In the genomic region with DNA sequence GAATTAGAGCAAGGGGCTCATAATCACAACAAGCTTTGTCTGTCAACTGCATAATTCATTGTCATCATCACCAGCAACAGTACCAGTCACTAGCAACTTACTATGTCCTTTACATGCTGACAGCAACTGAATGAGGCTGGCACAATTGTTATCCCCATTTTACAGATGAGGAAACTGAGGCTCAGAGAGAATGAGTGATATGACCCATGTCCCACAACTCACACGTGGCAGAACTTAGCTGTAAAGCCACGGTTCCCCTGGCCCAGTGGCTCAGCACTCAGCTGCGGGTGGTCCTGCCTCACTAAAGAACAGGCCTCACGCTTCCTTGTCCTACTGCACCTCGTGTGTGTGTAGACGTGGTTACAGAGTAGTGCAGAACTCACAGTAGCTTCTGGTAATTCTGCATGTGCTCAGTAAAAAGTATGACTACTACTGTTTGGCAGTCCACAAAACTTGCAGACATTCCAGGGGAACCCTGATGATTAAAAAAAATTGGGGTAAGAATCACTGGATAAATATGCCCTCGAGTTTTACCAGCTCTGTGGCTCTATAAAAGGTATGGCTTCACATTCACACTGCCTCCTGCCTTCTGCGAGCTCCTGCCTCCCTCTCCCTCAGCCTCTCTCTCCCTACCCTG, we compare ENCODE assay signal across 26 cellular contexts. TPM values are rescaled to one million over a fixed set of nuclear protein-coding genes. Genes with fewer than 3 reads are reported as not detected.
DNase-seq lines count a peak whose midpoint lies in the region; ATAC-seq, FAIRE-seq and TF ChIP-seq lines count a peak whose summit lies in the region.
"Had no signal": no experiment of that assay in that cellular context is flagged by ENCODE, and none has a peak within 500 bp of the region (broad histone marks: within the 10 kb centered on the region; RNA-seq: fewer than 3 reads in every experiment).

No MANE protein-coding gene starts in this region.

- H3K9me3 ChIP-seq in BLaER1 (no peaks in the 10 kb centered on the region), neuronal stem cell (replicated peaks in 1 of 2; ENCODE audit: control insufficient read depth in 2 of 2, insufficient read depth in 1 of 2, low read depth in 1 of 2, low read length in 2 of 2) (no peaks in the 10 kb centered on the region), HAP-1 (no peaks in the 10 kb centered on the region)
- H3K9me3 ChIP-seq: neutrophil, prostate gland, thoracic aorta had no signal

- H2AK5ac ChIP-seq in neuronal stem cell (ENCODE audit: low read depth, low read length), result no peak overlapping the region

- DNase-seq in HFFc6 (peak; percentile 93), bronchial epithelial cell (ENCODE audit: low read depth) (no peak), neuronal stem cell (ENCODE audit: low spot score) (no peak), iPS-NIHi7 (ENCODE audit: extremely low spot score) (no peak), DMS79 (lab: John Stamatoyannopoulos, UW) (no peak), HAP-1 (ENCODE audit: low spot score in 2 of 2) (no peak)
- DNase-seq: activated CD4-positive, alpha-beta memory T cell treated with anti-CD3 and anti-CD28 coated beads, Interleukin-2, amount 10 ng/mL, durations not matched to agents 7 days and 5 days; activated CD4-positive, CD25-positive, alpha-beta regulatory T cell treated with anti-CD3 and anti-CD28 coated beads, Interleukin-2, amount 50 U/mL, for 72 hours; aorta; DMS153; GDM1; glutamatergic neuron; mesendoderm; NCI-H1436 treated with DMSO at 0.1 percent for 48 hours; NCI-H2107; NCI-H446; RPMI8226; stimulated activated naive CD8-positive, alpha-beta T cell treated with anti-CD3 and anti-CD28 coated beads, Interleukin-15, Interleukin-2, amounts not matched to agents 100 U/mL and 50 U/mL, for 24 hours had no signal

- H3K79me1 ChIP-seq in neuronal stem cell (ENCODE audit: low read depth, low read length), result peaks cover 2% of the 10 kb centered on the region

- H2BK120ac ChIP-seq in neuronal stem cell (ENCODE audit: low read depth, low read length), result no peak overlapping the region

- no peak overlapping the region for H3K4ac ChIP-seq in neuronal stem cell (ENCODE audit: low read length)

- no peak overlapping the region for H3K18ac ChIP-seq in neuronal stem cell (ENCODE audit: low read length)

- H3K4me2 ChIP-seq in BLaER1 (peak overlapping the region; percentile 74), neuronal stem cell (ENCODE audit: insufficient read depth, low read length, poor library complexity, severe bottlenecking) (no peak overlapping the region)

- peak overlapping the region; percentile 62 for H3K27ac Mint-ChIP-seq in HFFc6
- H3K27ac Mint-ChIP-seq: activated CD4-positive, alpha-beta memory T cell treated with anti-CD3 and anti-CD28 coated beads, Interleukin-2, amount 10 ng/mL, durations not matched to agents 7 days and 5 days had no signal

- peaks cover 39% of the 10 kb centered on the region for H3K4me1 Mint-ChIP-seq in HFFc6 (ENCODE audit: low read depth)
- H3K4me1 Mint-ChIP-seq: activated CD4-positive, alpha-beta memory T cell treated with anti-CD3 and anti-CD28 coated beads, Interleukin-2, amount 10 ng/mL, durations not matched to agents 7 days and 5 days had no signal

- H3K27me3 ChIP-seq in BLaER1 (no peaks in the 10 kb centered on the region), bronchial epithelial cell (ENCODE audit: control insufficient read depth, insufficient read depth, low read length) (no peaks in the 10 kb centered on the region), neuronal stem cell (ENCODE audit: control insufficient read depth in 3 of 3, insufficient read depth in 3 of 3, low read depth in 1 of 3, low read length in 3 of 3) (peaks cover 0 to 43% (median 0%) of the 10 kb centered on the region in 3 experiments), HAP-1 (ENCODE audit: low read depth) (no peaks in the 10 kb centered on the region; the same call in 1 of the 2 replicates)

- H4K8ac ChIP-seq in neuronal stem cell (ENCODE audit: low read depth, low read length), result no peak overlapping the region

- H3K4me3 ChIP-seq in BLaER1, result no peak overlapping the region
- no peak overlapping the region for H3K4me3 ChIP-seq in bronchial epithelial cell (ENCODE audit: low read depth, low read length)
- peak overlapping the region in 1 of 2 donors; percentile 28 for H3K4me3 ChIP-seq in neuronal stem cell (ENCODE audit: low read length in 2 of 2)
- no peak overlapping the region for H3K4me3 ChIP-seq in HAP-1
- H3K4me3 ChIP-seq: prostate gland, thoracic aorta had no signal

- no peak overlapping the region for H3K14ac ChIP-seq in neuronal stem cell (ENCODE audit: low read length)

- in situ Hi-C loops in HAP-1 (cut with MboI; ENCODE audit: low sequenced_read_pairs), result no loop called here

- H4K20me1 ChIP-seq in BLaER1, result no peaks in the 10 kb centered on the region

- TF ChIP-seq CTCF in HFFc6 (IDR thresholded peaks at IDR 0.05) (no peak), bronchial epithelial cell (IDR thresholded peaks at IDR 0.05; ENCODE audit: insufficient read depth, low read length, severe bottlenecking) (no peak)

- no peaks in the 10 kb centered on the region for H3K36me3 Mint-ChIP-seq in HFFc6 (ENCODE audit: low read depth)
- H3K36me3 Mint-ChIP-seq: activated naive CD4-positive, alpha-beta T cell treated with anti-CD3 and anti-CD28 coated beads, Interleukin-2, amount 50 U/mL, for 72 hours had no signal

- peaks cover 88% of the 10 kb centered on the region for H3K4me1 ChIP-seq in BLaER1
- H3K4me1 ChIP-seq in neuronal stem cell (ENCODE audit: control insufficient read depth in 2 of 2, insufficient read depth in 1 of 2, low read depth in 1 of 2, low read length in 2 of 2), result peaks cover 0 to 6% of the 10 kb centered on the region in 2 donors
- H3K4me1 ChIP-seq in HAP-1, result no peaks in the 10 kb centered on the region
- H3K4me1 ChIP-seq: prostate gland had no signal

- ATAC-seq in HG02759 (IDR thresholded peaks at IDR 0.05; ENCODE audit: unreplicated experiment), result no peak
- ATAC-seq: activated naive CD4-positive, alpha-beta T cell treated with anti-CD3 and anti-CD28 coated beads, Interleukin-2, amount 50 U/mL, for 72 hours; stimulated activated naive CD8-positive, alpha-beta T cell treated with anti-CD3 and anti-CD28 coated beads, Interleukin-15, Interleukin-2, amounts not matched to agents 100 U/mL and 50 U/mL, for 24 hours had no signal

- no peak overlapping the region for H2BK5ac ChIP-seq in neuronal stem cell (ENCODE audit: low read length)

- peak overlapping the region; percentile 36 for H2AFZ ChIP-seq in neuronal stem cell (ENCODE audit: low read length)

- H4K91ac ChIP-seq in neuronal stem cell (ENCODE audit: low read depth, low read length, poor library complexity), result no peak overlapping the region

- H3K36me3 ChIP-seq in BLaER1 (no peaks in the 10 kb centered on the region), bronchial epithelial cell (ENCODE audit: control insufficient read depth, insufficient read depth, low read length) (peaks cover 4% of the 10 kb centered on the region), neuronal stem cell (replicated peaks in 1 of 2; ENCODE audit: control insufficient read depth in 2 of 2, insufficient read depth in 2 of 2, low read length in 2 of 2) (no peaks in the 10 kb centered on the region), HAP-1 (replicated peaks) (no peaks in the 10 kb centered on the region)
- H3K36me3 ChIP-seq: neutrophil, prostate gland, thoracic aorta had no signal

- H3K9me3 Mint-ChIP-seq in HFFc6, result no peaks in the 10 kb centered on the region
- H3K9me3 Mint-ChIP-seq: activated CD4-positive, alpha-beta memory T cell treated with anti-CD3 and anti-CD28 coated beads, Interleukin-2, amount 10 ng/mL, durations not matched to agents 7 days and 5 days; activated naive CD4-positive, alpha-beta T cell treated with anti-CD3 and anti-CD28 coated beads, Interleukin-2, amount 50 U/mL, for 72 hours had no signal

- H3K27ac ChIP-seq in BLaER1, result peak overlapping the region; percentile 59
- H3K27ac ChIP-seq in neuronal stem cell (replicated peaks; ENCODE audit: low read length), result no peak overlapping the region
- H3K27ac ChIP-seq: neutrophil, prostate gland, thoracic aorta had no signal

- no CpG with 5 or more reads among the region's 8 CpGs for WGBS in neuronal stem cell (ENCODE audit: extremely low coverage in 2 of 2, insufficient read length in 2 of 2, insufficient replicate concordance in 1 of 2), 2 donors

- no peak overlapping the region for H2BK15ac ChIP-seq in neuronal stem cell (ENCODE audit: low read length)

- H2BK12ac ChIP-seq in neuronal stem cell (ENCODE audit: low read length), result no peak overlapping the region

- H3K9ac ChIP-seq in BLaER1 (no peak overlapping the region; the same call in 1 of the 2 replicates), neuronal stem cell (ENCODE audit: low read depth, low read length, poor library complexity) (no peak overlapping the region)

- no peak overlapping the region for H3K23ac ChIP-seq in neuronal stem cell (ENCODE audit: low read depth, low read length, poor library complexity)

- FAIRE-seq in bronchial epithelial cell (lab: Jason Lieb, UNC), result peak; percentile 28
- FAIRE-seq: TTC549 had no signal

- peaks cover 1% of the 10 kb centered on the region; the same call in 1 of the 2 replicates for H3K27me3 Mint-ChIP-seq in HFFc6 (ENCODE audit: insufficient read depth)

- no peak overlapping the region; the same call in 1 of the 2 replicates for H3K4me3 Mint-ChIP-seq in HFFc6
- H3K4me3 Mint-ChIP-seq: activated CD4-positive, alpha-beta memory T cell treated with anti-CD3 and anti-CD28 coated beads, Interleukin-2, amount 10 ng/mL, durations not matched to agents 7 days and 5 days had no signal

RNA-seq across cellular contexts. Expression of a gene that starts 30.2 kb away (rescaled TPM):
- total RNA-seq in HFFc6 (2021; fragmentation: NEBNext Ultra II Directional; extraction: Animal tissue kit (Norgen Biotek cat#: 25700)), result 1 to 10 TPM; 3.2 to 7.5 (median 5.4) TPM
- 17.4 and 21.9 TPM in 2 replicates for total RNA-seq in bronchial epithelial cell
- polyA plus RNA-seq in neuronal stem cell (2013, experiment 1 of 2), result 0.29 TPM
- polyA plus RNA-seq in neuronal stem cell (2013, experiment 2 of 2), result 0.19 TPM
- total RNA-seq: activated CD4-positive, alpha-beta memory T cell treated with anti-CD3 and anti-CD28 coated beads, Interleukin-2, amount 10 ng/mL, durations not matched to agents 7 days and 5 days; T-helper 1 cell treated with Interleukin-12 subunit alpha and Interleukin-12 subunit beta and Interleukin-4 antibody, amounts not matched to agents 30 ng/mL and 1 ng/mL, for 36 hours had no signal

RNA-seq across cellular contexts. Expression of a gene that starts 43.4 kb away (rescaled TPM):
- total RNA-seq in HFFc6 (2021; fragmentation: NEBNext Ultra II Directional; extraction: Animal tissue kit (Norgen Biotek cat#: 25700)), result 10 to 100 TPM; 15.6 to 18.9 (median 17.5) TPM
- total RNA-seq in bronchial epithelial cell, result 35.2 and 43.7 TPM in 2 replicates
- 11.4 TPM for polyA plus RNA-seq in neuronal stem cell (2013, experiment 1 of 2)
- 11.3 TPM for polyA plus RNA-seq in neuronal stem cell (2013, experiment 2 of 2)

RNA-seq across cellular contexts. Expression of a gene that starts 56.0 kb away (rescaled TPM):
- total RNA-seq in HFFc6 (2021; fragmentation: NEBNext Ultra II Directional; extraction: Animal tissue kit (Norgen Biotek cat#: 25700)), result 10 to 100 TPM in 5 of 6 experiments, 1 to 10 TPM in 1; 9.8 to 13.5 (median 11.0) TPM
- total RNA-seq in bronchial epithelial cell, result 4.2 and 8.4 TPM in 2 replicates
- polyA plus RNA-seq in neuronal stem cell (2013, experiment 1 of 2), result 16.0 TPM
- polyA plus RNA-seq in neuronal stem cell (2013, experiment 2 of 2), result 16.3 TPM
